ENCODE assay signal across 20 cellular contexts in genomic region chr2:229914182-229914581, GRCh38. TPM values are rescaled to one million over a fixed set of nuclear protein-coding genes. Genes with fewer than 3 reads are reported as not detected.
DNase-seq lines count a peak whose midpoint lies in the region; ATAC-seq, FAIRE-seq and TF ChIP-seq lines count a peak whose summit lies in the region.
"Had no signal": no experiment of that assay in that cellular context is flagged by ENCODE, and none has a peak within 500 bp of the region (broad histone marks: within the 10 kb centered on the region; RNA-seq: fewer than 3 reads in every experiment).

No MANE protein-coding gene starts in this region.

- peak; percentile 75 for FAIRE-seq in GM19239 (lab: Jason Lieb, UNC)
- FAIRE-seq: HTR-8/SVneo had no signal

- peak overlapping the region; percentile 36 to 69 (median 61); a peak in 21 of 22 replicates for H3K9ac ChIP-seq in BLaER1 treated with 17β-estradiol and CSF1 and Interleukin-3, amounts not matched to agents 10 nM and 100 nM
- H3K9ac ChIP-seq: parathyroid adenoma had no signal

- no peaks in the 10 kb centered on the region for H3K9me3 ChIP-seq in BLaER1 treated with 17β-estradiol and CSF1 and Interleukin-3, amounts not matched to agents 10 nM and 100 nM (replicated peaks in 1 of 11)
- no peaks in the 10 kb centered on the region for H3K9me3 ChIP-seq in lower lobe of right lung
- H3K9me3 ChIP-seq in psoas muscle, result no peaks in the 10 kb centered on the region
- H3K9me3 ChIP-seq: gastrocnemius medialis, left ventricle myocardium inferior, Peyer's patch, testis had no signal

- peak overlapping the region in 10 of 11 experiments; percentile 53 to 78 (median 66); a peak in 20 of 22 replicates for H3K27ac ChIP-seq in BLaER1 treated with 17β-estradiol and CSF1 and Interleukin-3, amounts not matched to agents 10 nM and 100 nM
- H3K27ac ChIP-seq in lower lobe of right lung (no peak overlapping the region), psoas muscle (no peak overlapping the region)
- H3K27ac ChIP-seq: left ventricle myocardium inferior, parathyroid adenoma, testis, WERI-Rb-1 had no signal

- peaks cover 78 to 100% (median 100%) of the 10 kb centered on the region in 11 experiments for H4K20me1 ChIP-seq in BLaER1 treated with 17β-estradiol and CSF1 and Interleukin-3, amounts not matched to agents 10 nM and 100 nM

- H3K4me2 ChIP-seq in BLaER1 treated with 17β-estradiol and CSF1 and Interleukin-3, amounts not matched to agents 10 nM and 100 nM, result peak overlapping the region; percentile 37 to 93 (median 88)

- 79 to 84% (median 81%) methylated on average over 2 of the region's 2 CpGs for WGBS in psoas muscle, 3 donors

- TF ChIP-seq CTCF in fibroblast of the aortic adventitia (IDR thresholded peaks at IDR 0.05; ENCODE audit: insufficient read depth, low read length) (no peak), lower lobe of right lung (IDR thresholded peaks at IDR 0.05) (no peak), psoas muscle (IDR thresholded peaks at IDR 0.05) (no peak)

- intact Hi-C loops in lower lobe of right lung (cut with DNase I) (no loop called here), psoas muscle (cut with DNase I) (loop anchor here in 1 of 2 donors (5.0 kb wide), 1 partner anchor 37 kb away; no protein-coding TSS in a partner anchor)

- no peaks in the 10 kb centered on the region for H3K27me3 ChIP-seq in BLaER1 treated with 17β-estradiol and CSF1 and Interleukin-3, amounts not matched to agents 10 nM and 100 nM
- H3K27me3 ChIP-seq in lower lobe of right lung (ENCODE audit: low read depth) (no peaks in the 10 kb centered on the region), psoas muscle (ENCODE audit: insufficient read depth in 3 of 3, low read length in 2 of 3) (no peaks in the 10 kb centered on the region)
- H3K27me3 ChIP-seq: gastrocnemius medialis, Peyer's patch, testis had no signal

- ATAC-seq in lower lobe of right lung (no peak), HG02678 (IDR thresholded peaks at IDR 0.05; ENCODE audit: unreplicated experiment) (no peak), psoas muscle (no peak)
- ATAC-seq: activated CD8-positive, alpha-beta T cell treated with anti-CD3 and anti-CD28 coated beads, Interleukin-2, amount 10 ng/mL, durations not matched to agents 7 days and 5 days; activated T-helper 17 cell treated with anti-CD3 and anti-CD28 coated beads, Interleukin-2, amount 50 U/mL, for 72 hours; gastrocnemius medialis had no signal

- peaks cover 42 to 100% (median 72%) of the 10 kb centered on the region in 10 experiments for H3K4me1 ChIP-seq in BLaER1 treated with 17β-estradiol and CSF1 and Interleukin-3, amounts not matched to agents 10 nM and 100 nM
- H3K4me1 ChIP-seq in lower lobe of right lung, result peaks cover 52% of the 10 kb centered on the region
- H3K4me1 ChIP-seq in psoas muscle, result peaks cover 66% of the 10 kb centered on the region

- peaks cover 28 to 72% (median 43%) of the 10 kb centered on the region in 11 experiments for H3K36me3 ChIP-seq in BLaER1 treated with 17β-estradiol and CSF1 and Interleukin-3, amounts not matched to agents 10 nM and 100 nM
- H3K36me3 ChIP-seq in lower lobe of right lung, result peaks cover 6% of the 10 kb centered on the region
- no peaks in the 10 kb centered on the region for H3K36me3 ChIP-seq in psoas muscle (ENCODE audit: insufficient read depth in 1 of 2, low read depth in 1 of 2)
- H3K36me3 ChIP-seq: gastrocnemius medialis, left ventricle myocardium inferior had no signal

- H3K4me3 ChIP-seq in BLaER1 treated with 17β-estradiol and CSF1 and Interleukin-3, amounts not matched to agents 10 nM and 100 nM, result peak overlapping the region in 9 of 10 experiments; percentile 8 to 57 (median 46); a peak in 14 of 20 replicates
- no peak overlapping the region for H3K4me3 ChIP-seq in fibroblast of the aortic adventitia (ENCODE audit: low read depth, low read length)
- no peak overlapping the region for H3K4me3 ChIP-seq in lower lobe of right lung
- no peak overlapping the region for H3K4me3 ChIP-seq in psoas muscle
- H3K4me3 ChIP-seq: gastrocnemius medialis, left ventricle myocardium inferior, Peyer's patch, skin epidermis, testis had no signal

- DNase-seq in GM19239 (ENCODE audit: insufficient read length, low spot score) (no peak), SIG-M5 (lab: John Stamatoyannopoulos, UW) (peak; percentile 1), fibroblast of the aortic adventitia (ENCODE audit: low read depth) (peak; percentile 5), lower lobe of right lung (no peak), Ammon's horn (ENCODE audit: low spot score) (no peak), psoas muscle (no peak)
- DNase-seq: activated CD8-positive, alpha-beta T cell treated with anti-CD3 and anti-CD28 coated beads, Interleukin-2, amount 10 ng/mL, durations not matched to agents 7 days and 5 days; gastrocnemius medialis; left ventricle myocardium inferior; NCI-H2081; NCI-H524 treated with DMSO at 0.1 percent for 48 hours; Peyer's patch; testis; WERI-Rb-1 had no signal

RNA-seq across cellular contexts. Expression of gene TRIP12, which starts 7.6 kb away (rescaled TPM):
- total RNA-seq in fibroblast of the aortic adventitia (ENCODE audit: low replicate concordance) (151 and 210 TPM in 2 replicates), lower lobe of right lung (229 TPM), psoas muscle (100 to 1,000 TPM; 224 to 297 (median 255) TPM)
- polyA plus RNA-seq in psoas muscle, result 100 to 1,000 TPM in 1 of 3 donors, 10 to 100 TPM in 2; 27.5 to 106 (median 51.8) TPM

RNA-seq across cellular contexts. Expression of gene FBXO36, which starts 8.1 kb away (rescaled TPM):
- total RNA-seq in fibroblast of the aortic adventitia (ENCODE audit: low replicate concordance) (1.6 and 5.5 TPM in 2 replicates), lower lobe of right lung (3.3 TPM), psoas muscle (1 to 10 TPM in 1 of 4 donors, under 1 TPM in 3; 0.49 to 1.2 (median 0.97) TPM)
- polyA plus RNA-seq in psoas muscle, result under 1 TPM; 0.21 to 0.60 (median 0.44) TPM

Comparison
In these comparisons a context has a peak if more than half of its experiments do, and no peak if none do; other contexts are left out.
1. H3K27ac ChIP-seq: peak in BLaER1 treated with 17β-estradiol and CSF1 and Interleukin-3, amounts not matched to agents 10 nM and 100 nM (10 of 11); none in lower lobe of right lung (single experiment) and psoas muscle (single experiment).
2. H3K4me3 ChIP-seq: peak in BLaER1 treated with 17β-estradiol and CSF1 and Interleukin-3, amounts not matched to agents 10 nM and 100 nM (9 of 10); none in fibroblast of the aortic adventitia (single experiment), lower lobe of right lung (single experiment) and psoas muscle (single experiment).
3. DNase-seq: peak in SIG-M5 (single experiment) and fibroblast of the aortic adventitia (single experiment); none in GM19239 (single experiment), lower lobe of right lung (single experiment), Ammon's horn (single experiment) and psoas muscle (0 of 2).